Comparison of ENCODE assay signal across 22 cellular contexts in genomic region chr9:4854191-4854590, GRCh38.
"Had no signal": no experiment of that assay in that cellular context is flagged by ENCODE, and none has a peak within 500 bp of the region (broad histone marks: within the 10 kb centered on the region; RNA-seq: fewer than 3 reads in every experiment).

No MANE protein-coding gene starts in this region.

- H3K27me3 Mint-ChIP-seq: activated CD4-positive, alpha-beta memory T cell treated with anti-CD3 and anti-CD28 coated beads, Interleukin-2, amount 10 ng/mL, durations not matched to agents 7 days and 5 days; memory B cell; naive B cell had no signal

- H3K9me3 Mint-ChIP-seq: activated CD4-positive, alpha-beta memory T cell treated with anti-CD3 and anti-CD28 coated beads, Interleukin-2, amount 10 ng/mL, durations not matched to agents 7 days and 5 days; activated T-helper 1 cell treated with anti-CD3 and anti-CD28 coated beads, Interleukin-12 subunit alpha, Interleukin-12 subunit beta, Interleukin-2, Interleukin-4 antibody, amounts not matched to agents 30 ng/mL and 10 ng/mL and 1 ng/mL, durations not matched to agents 14 hours and 24 hours and 36 hours; memory B cell; neural crest cell had no signal

- H3K4me3 ChIP-seq: heart right ventricle, mucosa of descending colon, spleen, thyroid gland had no signal

- ATAC-seq: heart right ventricle, left cardiac atrium, mucosa of descending colon had no signal

- H3K27ac Mint-ChIP-seq: activated CD4-positive, alpha-beta memory T cell treated with anti-CD3 and anti-CD28 coated beads, Interleukin-2, amount 10 ng/mL, durations not matched to agents 7 days and 5 days; activated T-helper 1 cell treated with anti-CD3 and anti-CD28 coated beads, Interleukin-12 subunit alpha, Interleukin-12 subunit beta, Interleukin-2, Interleukin-4 antibody, amounts not matched to agents 30 ng/mL and 10 ng/mL and 1 ng/mL, durations not matched to agents 14 hours and 24 hours and 36 hours; memory B cell had no signal

- H3K4me3 Mint-ChIP-seq: activated CD4-positive, alpha-beta memory T cell treated with anti-CD3 and anti-CD28 coated beads, Interleukin-2, amount 10 ng/mL, durations not matched to agents 7 days and 5 days; activated T-helper 1 cell treated with anti-CD3 and anti-CD28 coated beads, Interleukin-12 subunit alpha, Interleukin-12 subunit beta, Interleukin-2, Interleukin-4 antibody, amounts not matched to agents 30 ng/mL and 10 ng/mL and 1 ng/mL, durations not matched to agents 14 hours and 24 hours and 36 hours; memory B cell; naive B cell; neural crest cell had no signal

- H3K27ac ChIP-seq: heart right ventricle had no signal

- H3K36me3 ChIP-seq: thyroid gland had no signal

- DNase-seq: activated CD4-positive, alpha-beta memory T cell treated with anti-CD3 and anti-CD28 coated beads, Interleukin-2, amount 10 ng/mL, durations not matched to agents 7 days and 5 days; activated CD4-positive, alpha-beta T cell treated with anti-CD3 and anti-CD28 coated beads for 4 hours; activated CD4-positive, CD25-positive, alpha-beta regulatory T cell; activated gamma-delta T cell; activated naive CD4-positive, alpha-beta T cell treated with anti-CD3 and anti-CD28 coated beads, Interleukin-2, amount 50 U/mL, for 16 hours; cortex of kidney; effector CD4-positive, alpha-beta T cell; heart right ventricle; islet precursor cell; left cardiac atrium; mucosa of descending colon; naive B cell; posterior cingulate gyrus; retina; spleen; stimulated activated CD4-positive, alpha-beta T cell treated with anti-CD3 and anti-CD28 coated beads, Interleukin-4, amount 100 ng/mL, for 1 hour; stimulated activated naive CD4-positive, alpha-beta T cell; T1000; thyroid gland had no signal

- H3K9me3 ChIP-seq: heart right ventricle, mucosa of descending colon, spleen, thyroid gland had no signal

- H3K27me3 ChIP-seq: heart right ventricle, spleen, thyroid gland had no signal
